Comparison of ENCODE assay signal across 24 cellular contexts in genomic region chr10:128627811-128628210, GRCh38.
"Had no signal": no experiment of that assay in that cellular context is flagged by ENCODE, and none has a peak within 500 bp of the region (broad histone marks: within the 10 kb centered on the region; RNA-seq: fewer than 3 reads in every experiment).

No MANE protein-coding gene starts in this region.

- H3K27me3 ChIP-seq: colonic mucosa, foreskin keratinocyte, gastrocnemius medialis had no signal

- H3K36me3 Mint-ChIP-seq: mesothelial cell of epicardium had no signal

- DNase-seq: colonic mucosa; cortex of kidney; effector CD8-positive, alpha-beta T cell; effector memory CD8-positive, alpha-beta T cell; endodermal cell; erythroblast; foreskin keratinocyte; gastrocnemius medialis; glutamatergic neuron; heart right ventricle; hippocampal formation; left cardiac atrium; left lung; left ventricle myocardium superior; lower lobe of right lung; mesenchymal stem cell; mucosa of descending colon had no signal

- H3K27ac Mint-ChIP-seq: dendritic cell treated with granulocyte-macrophage colony-stimulating factor and Interleukin-4, amounts not matched to agents 40 ng/mL and 50 ng/mL, for 4 days; effector memory CD8-positive, alpha-beta T cell; endodermal cell; mesothelial cell of epicardium had no signal

- H3K4me3 ChIP-seq: colonic mucosa, gastrocnemius medialis, heart right ventricle, left lung, lower lobe of right lung, mucosa of descending colon had no signal

- H3K36me3 ChIP-seq: colonic mucosa, gastrocnemius medialis, heart right ventricle, left lung, lower lobe of right lung had no signal

- H3K9me3 ChIP-seq: colonic mucosa, gastrocnemius medialis, heart right ventricle, left lung, lower lobe of right lung, mucosa of descending colon had no signal

- ATAC-seq: effector memory CD8-positive, alpha-beta T cell; esophagus mucosa; foreskin keratinocyte; gastrocnemius medialis; heart right ventricle; left cardiac atrium; left lung; left ventricle myocardium superior; lower lobe of right lung had no signal

- H3K9me3 Mint-ChIP-seq: dendritic cell treated with granulocyte-macrophage colony-stimulating factor and Interleukin-4, amounts not matched to agents 40 ng/mL and 50 ng/mL, for 4 days; endodermal cell; mesothelial cell of epicardium had no signal

- FAIRE-seq: endometrium, islet of Langerhans, keratinocyte had no signal

- H3K4me1 ChIP-seq: colonic mucosa, foreskin keratinocyte, left lung, lower lobe of right lung had no signal

- H3K4me3 Mint-ChIP-seq: dendritic cell treated with granulocyte-macrophage colony-stimulating factor and Interleukin-4, amounts not matched to agents 40 ng/mL and 50 ng/mL, for 4 days; effector memory CD8-positive, alpha-beta T cell; endodermal cell; mesothelial cell of epicardium had no signal

- H3K27me3 Mint-ChIP-seq: dendritic cell treated with granulocyte-macrophage colony-stimulating factor and Interleukin-4, amounts not matched to agents 40 ng/mL and 50 ng/mL, for 4 days had no signal

- H3K27ac ChIP-seq: colonic mucosa, epithelial cell of prostate, foreskin keratinocyte, gastrocnemius medialis, heart right ventricle, left lung, lower lobe of right lung had no signal
